25 cellular contexts compared by ENCODE assay signal in the genomic region with DNA sequence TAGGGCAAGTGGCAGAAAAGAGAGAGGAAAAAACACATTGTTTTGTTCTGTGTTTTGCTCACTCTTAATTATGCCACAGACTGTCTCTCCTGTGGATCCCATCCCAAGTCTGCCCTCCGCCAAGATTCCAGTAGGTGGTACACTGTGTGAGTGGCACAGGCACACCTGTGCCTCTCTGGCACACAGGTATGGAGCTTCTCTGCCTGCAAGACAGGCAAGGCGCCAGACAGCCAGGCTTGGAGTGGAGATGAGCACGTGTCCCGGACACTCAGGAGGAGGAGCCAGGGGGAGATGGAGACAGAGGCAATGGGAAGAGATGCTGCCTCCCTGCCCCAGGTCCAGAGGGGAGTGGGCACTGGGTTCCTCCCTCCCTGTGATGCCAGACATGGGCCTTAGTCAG. TPM values are rescaled to one million over a fixed set of nuclear protein-coding genes. Genes with fewer than 3 reads are reported as not detected.
DNase-seq lines count a peak whose midpoint lies in the region; ATAC-seq and TF ChIP-seq lines count a peak whose summit lies in the region.
"Had no signal": no experiment of that assay in that cellular context is flagged by ENCODE, and none has a peak within 500 bp of the region (broad histone marks: within the 10 kb centered on the region; RNA-seq: fewer than 3 reads in every experiment).

No MANE protein-coding gene starts in this region.

- 77 to 83% methylated on average over 1 to 4 of the region's 4 CpGs for WGBS in endodermal cell (ENCODE audit: insufficient coverage in 1 of 2, insufficient read length in 1 of 2), 2 experiments
- 16% methylated on average over 4 of the region's 4 CpGs for WGBS in mammary epithelial cell (ENCODE audit: low coverage, missing lambda C conversion rate)

- no peak overlapping the region for H3K27ac Mint-ChIP-seq in endodermal cell
- no peak overlapping the region for H3K27ac Mint-ChIP-seq in naive thymus-derived CD4-positive, alpha-beta T cell
- H3K27ac Mint-ChIP-seq: activated T-cell treated with anti-CD3 and anti-CD28 coated beads, Interleukin-2, amount 50 U/mL, for 24 hours; CD8-positive, alpha-beta memory T cell; T-cell had no signal

- H3K4me2 ChIP-seq in mammary epithelial cell (ENCODE audit: insufficient read depth, low read depth, low read length): no peak overlapping the region

- intact Hi-C loops in naive thymus-derived CD4-positive, alpha-beta T cell (cut with micrococcal nuclease): no loop called here
- intact Hi-C loops in mammary epithelial cell (cut with micrococcal nuclease): no loop called here

- dilution Hi-C loops in mammary epithelial cell (cut with HindIII; ENCODE audit: low sequenced_read_pairs): no loop called here

- no peaks in the 10 kb centered on the region for H3K79me2 ChIP-seq in mammary epithelial cell (ENCODE audit: insufficient read depth, low read length)

- in situ Hi-C loops in mammary epithelial cell (cut with MboI; ENCODE audit: low sequenced_read_pairs in 2 of 2): no loop called here

- DNase-seq in DMS 273 (lab: John Stamatoyannopoulos, UW; ENCODE audit: unreplicated experiment) (peak; percentile 28), DMS 273 treated with DMSO at 0.1 percent for 48 hours (lab: John Stamatoyannopoulos, UW) (no peak), NCI-H1105 treated with DMSO at 0.1 percent for 48 hours (lab: John Stamatoyannopoulos, UW) (peak; percentile 86), NCI-H2196 treated with DMSO at 0.1 percent for 48 hours (lab: John Stamatoyannopoulos, UW; ENCODE audit: unreplicated experiment) (peak; percentile 78), endodermal cell (peak; percentile 56), mammary epithelial cell (no peak)
- DNase-seq in naive thymus-derived CD4-positive, alpha-beta T cell: no peak
- DNase-seq: activated CD8-positive, alpha-beta memory T cell treated with anti-CD3 and anti-CD28 coated beads for 24 hours; activated T-cell treated with anti-CD3 and anti-CD28 coated beads, Interleukin-2, amount 50 U/mL, for 24 hours; amygdala; CD8-positive, alpha-beta memory T cell; GOT3; mesenchymal stem cell; NCI-H1436 treated with DMSO at 0.1 percent for 48 hours; NK-92 treated with Interleukin-12 subunit alpha and Interleukin-12 subunit beta, amount 100 ng/mL, for 24 hours; spleen; stimulated activated CD4-positive, alpha-beta T cell treated with anti-CD3 and anti-CD28 coated beads, Interleukin-4, amount 100 ng/mL, for 4 hours; stimulated activated naive CD8-positive, alpha-beta T cell treated with anti-CD3 and anti-CD28 coated beads, Interleukin-15, amount 100 ng/mL, for 72 hours; T-cell; transverse colon had no signal

- H3K27me3 Mint-ChIP-seq in endodermal cell (ENCODE audit: insufficient read depth): peaks cover 63% of the 10 kb centered on the region
- H3K27me3 Mint-ChIP-seq in naive thymus-derived CD4-positive, alpha-beta T cell: peaks cover 51 to 76% (median 71%) of the 10 kb centered on the region in 5 donors

- H3K4me3 ChIP-seq in endodermal cell (ENCODE audit: low read length) (no peak overlapping the region), mammary epithelial cell (replicated peaks in 1 of 3; ENCODE audit: insufficient read depth in 1 of 3, low read depth in 2 of 3, low read length in 3 of 3) (no peak overlapping the region)
- no peak overlapping the region for H3K4me3 ChIP-seq in naive thymus-derived CD4-positive, alpha-beta T cell (ENCODE audit: low read length)
- H3K4me3 ChIP-seq: spleen, transverse colon had no signal

- H3K4me3 Mint-ChIP-seq in endodermal cell: no peak overlapping the region
- no peak overlapping the region for H3K4me3 Mint-ChIP-seq in naive thymus-derived CD4-positive, alpha-beta T cell
- H3K4me3 Mint-ChIP-seq: activated T-cell treated with anti-CD3 and anti-CD28 coated beads, Interleukin-2, amount 50 U/mL, for 24 hours; CD8-positive, alpha-beta memory T cell; stimulated activated naive CD8-positive, alpha-beta T cell treated with anti-CD3 and anti-CD28 coated beads, Interleukin-15, amount 100 ng/mL, for 72 hours; T-cell had no signal

- no peaks in the 10 kb centered on the region for H3K36me3 ChIP-seq in endodermal cell (ENCODE audit: control insufficient read depth, insufficient read depth, low read length)
- H3K36me3 ChIP-seq in naive thymus-derived CD4-positive, alpha-beta T cell (ENCODE audit: control insufficient read depth in 2 of 3, insufficient read depth in 3 of 3, low read length in 3 of 3): no peaks in the 10 kb centered on the region
- no peaks in the 10 kb centered on the region for H3K36me3 ChIP-seq in mammary epithelial cell (ENCODE audit: insufficient read depth, low read length)
- H3K36me3 ChIP-seq: spleen, transverse colon had no signal

- H3K9me3 Mint-ChIP-seq in endodermal cell: no peaks in the 10 kb centered on the region
- peaks cover 0 to 5% (median 0%) of the 10 kb centered on the region in 11 donors for H3K9me3 Mint-ChIP-seq in naive thymus-derived CD4-positive, alpha-beta T cell
- H3K9me3 Mint-ChIP-seq: activated T-cell treated with anti-CD3 and anti-CD28 coated beads, Interleukin-2, amount 50 U/mL, for 24 hours; stimulated activated naive CD8-positive, alpha-beta T cell treated with anti-CD3 and anti-CD28 coated beads, Interleukin-15, amount 100 ng/mL, for 72 hours; T-cell had no signal

- ATAC-seq in naive thymus-derived CD4-positive, alpha-beta T cell: no peak
- no peak for ATAC-seq in GM19455 (IDR thresholded peaks at IDR 0.05; ENCODE audit: unreplicated experiment)
- ATAC-seq: Panc1; stimulated activated naive CD8-positive, alpha-beta T cell treated with anti-CD3 and anti-CD28 coated beads, Interleukin-15, amount 100 ng/mL, for 72 hours; T-cell had no signal

- H3K36me3 Mint-ChIP-seq in endodermal cell (ENCODE audit: low read depth): no peaks in the 10 kb centered on the region
- H3K36me3 Mint-ChIP-seq in naive thymus-derived CD4-positive, alpha-beta T cell: peaks cover 0 to 6% (median 0%) of the 10 kb centered on the region in 5 donors
- H3K36me3 Mint-ChIP-seq: T-cell had no signal

- H3K9ac ChIP-seq in endodermal cell (ENCODE audit: extremely low read depth, low read length, poor library complexity, severe bottlenecking) (no peak overlapping the region), mammary epithelial cell (ENCODE audit: insufficient read depth, low read length) (no peak overlapping the region)

- H3K4me1 ChIP-seq in endodermal cell (ENCODE audit: control insufficient read depth, insufficient read depth, low read length) (peaks cover 4% of the 10 kb centered on the region), mammary epithelial cell (ENCODE audit: insufficient read depth, low read length) (no peaks in the 10 kb centered on the region)
- no peaks in the 10 kb centered on the region for H3K4me1 ChIP-seq in naive thymus-derived CD4-positive, alpha-beta T cell (ENCODE audit: control insufficient read depth in 2 of 2, insufficient read depth in 2 of 2, low read length in 2 of 2)
- H3K4me1 ChIP-seq: transverse colon had no signal

- POLR2A ChIA-PET in naive thymus-derived CD4-positive, alpha-beta T cell (lab: Charles Lee): no interaction called here

- H4K20me1 ChIP-seq in mammary epithelial cell (ENCODE audit: insufficient read depth, low read length): no peaks in the 10 kb centered on the region

- H3K27ac ChIP-seq in endodermal cell (ENCODE audit: low read depth, low read length): no peak overlapping the region
- no peak overlapping the region for H3K27ac ChIP-seq in naive thymus-derived CD4-positive, alpha-beta T cell (ENCODE audit: low read depth, low read length)
- no peak overlapping the region for H3K27ac ChIP-seq in mammary epithelial cell (ENCODE audit: insufficient read depth, low read depth, low read length)
- H3K27ac ChIP-seq: 22Rv1, spleen, transverse colon had no signal

- peaks cover 42% of the 10 kb centered on the region for H3K27me3 ChIP-seq in endodermal cell (ENCODE audit: control insufficient read depth, insufficient read depth, low read length, poor library complexity, severe bottlenecking)
- H3K27me3 ChIP-seq in naive thymus-derived CD4-positive, alpha-beta T cell (ENCODE audit: control insufficient read depth in 2 of 2, insufficient read depth in 2 of 2, low read length in 2 of 2): peaks cover 0 to 6% of the 10 kb centered on the region in 2 donors
- H3K27me3 ChIP-seq in mammary epithelial cell (ENCODE audit: insufficient read depth, low read length): peaks cover 2% of the 10 kb centered on the region

- CTCF ChIA-PET in naive thymus-derived CD4-positive, alpha-beta T cell (lab: Charles Lee): no interaction called here
- CTCF ChIA-PET in mammary epithelial cell (lab: Charles Lee; ENCODE audit: low non-redundant PET): no interaction called here

- BruUV-seq in mammary epithelial cell (replicated peaks; lab: Mats Ljungman, UMichigan): no TSS peak

- TF ChIP-seq CTCF in endodermal cell (conservative IDR thresholded peaks at IDR 0.05): no peak
- no peak for TF ChIP-seq CTCF in mammary epithelial cell (conservative IDR thresholded peaks at IDR 0.05 in 1 of 2, IDR thresholded peaks at IDR 0.05 in 1 of 2; ENCODE audit: extremely low read depth in 1 of 2, insufficient read depth in 1 of 2, low read depth in 1 of 2, low read length in 2 of 2)

- peaks cover 20% of the 10 kb centered on the region for H3K4me1 Mint-ChIP-seq in endodermal cell
- H3K4me1 Mint-ChIP-seq in naive thymus-derived CD4-positive, alpha-beta T cell: peaks cover 0 to 7% (median 6%) of the 10 kb centered on the region in 7 donors

- H2AFZ ChIP-seq in mammary epithelial cell (ENCODE audit: low read depth, low read length): no peak overlapping the region

- H3K9me3 ChIP-seq in endodermal cell (ENCODE audit: control insufficient read depth, low read length): no peaks in the 10 kb centered on the region
- H3K9me3 ChIP-seq in naive thymus-derived CD4-positive, alpha-beta T cell (ENCODE audit: control insufficient read depth in 2 of 3, low read length in 3 of 3): no peaks in the 10 kb centered on the region
- H3K9me3 ChIP-seq in mammary epithelial cell (replicated peaks; ENCODE audit: insufficient read depth, low read length): no peaks in the 10 kb centered on the region
- H3K9me3 ChIP-seq: spleen, transverse colon had no signal

RNA-seq across cellular contexts. Expression of a gene that starts 6.5 kb away (rescaled TPM):
- total RNA-seq in endodermal cell (10 to 100 TPM; 13.4 to 32.4 TPM), mammary epithelial cell (not detected)
- polyA plus RNA-seq in endodermal cell (2013, experiment 1 of 2): 6.4 TPM
- polyA plus RNA-seq in endodermal cell (2013, experiment 2 of 2): 6.6 TPM
- not detected for total RNA-seq in naive thymus-derived CD4-positive, alpha-beta T cell
- not detected for polyA plus RNA-seq in naive thymus-derived CD4-positive, alpha-beta T cell
- not detected for polyA plus RNA-seq in mammary epithelial cell
- polyA minus RNA-seq in mammary epithelial cell: not detected
- total RNA-seq: CD8-positive, alpha-beta memory T cell; LHCN-M2; osteoblast had no signal
- polyA plus RNA-seq: CD8-positive, alpha-beta memory T cell had no signal

Comparison
In these comparisons a context has a peak if more than half of its experiments do, and no peak if none do; other contexts are left out.
1. DNase-seq: peak in DMS 273 (single experiment), NCI-H1105 treated with DMSO at 0.1 percent for 48 hours (single experiment), NCI-H2196 treated with DMSO at 0.1 percent for 48 hours (single experiment) and endodermal cell (single experiment); none in DMS 273 treated with DMSO at 0.1 percent for 48 hours (single experiment), naive thymus-derived CD4-positive, alpha-beta T cell (0 of 9) and mammary epithelial cell (single experiment).
2. RNA of a gene that starts 6.5 kb away (total RNA-seq): 13.4 to 32.4 TPM in endodermal cell; not detected in naive thymus-derived CD4-positive, alpha-beta T cell and not detected in mammary epithelial cell; every median in the first group is over 10 times any median in the second.